Comparison of ENCODE assay signal across 23 cellular contexts in genomic region chr16:82636958-82637357, GRCh38. TPM values are rescaled to one million over a fixed set of nuclear protein-coding genes. Genes with fewer than 3 reads are reported as not detected.
A peak's percentile ranks its signal among the peaks of the same experiment; 100 is the strongest.
DNase-seq lines count a peak whose midpoint lies in the region; ATAC-seq, FAIRE-seq and TF ChIP-seq lines count a peak whose summit lies in the region.
"Had no signal": no experiment of that assay in that cellular context is flagged by ENCODE, and none has a peak within 500 bp of the region (broad histone marks: within the 10 kb centered on the region; RNA-seq: fewer than 3 reads in every experiment).

No MANE protein-coding gene starts in this region.

- no peak overlapping the region for H2AFZ ChIP-seq in keratinocyte (ENCODE audit: control insufficient read depth, low read length)
- H2AFZ ChIP-seq in GM23338: no peak overlapping the region

- peaks cover 63% of the 10 kb centered on the region for H3K4me1 ChIP-seq in RWPE2 (ENCODE audit: insufficient read depth, poor library complexity, severe bottlenecking)
- H3K4me1 ChIP-seq in keratinocyte (ENCODE audit: control insufficient read depth, extremely low read depth, insufficient read depth, low read length): peaks cover 80% of the 10 kb centered on the region
- H3K4me1 ChIP-seq in mucosa of rectum (ENCODE audit: control insufficient read depth in 2 of 2, insufficient read depth in 2 of 2, low read length in 2 of 2): peaks cover 23 to 50% of the 10 kb centered on the region in 2 donors
- H3K4me1 ChIP-seq in GM23338 (ENCODE audit: insufficient read depth): no peaks in the 10 kb centered on the region

- H3K4me3 Mint-ChIP-seq in GM23338: no peak overlapping the region
- no peak overlapping the region for H3K4me3 Mint-ChIP-seq in activated CD8-positive, alpha-beta memory T cell treated with anti-CD3 and anti-CD28 coated beads, Interleukin-2, amount 10 ng/mL, durations not matched to agents 7 days and 5 days
- H3K4me3 Mint-ChIP-seq: CD4-positive, alpha-beta memory T cell; HFFc6 had no signal

- intact Hi-C loops in head of caudate nucleus (cut with DNase I): no loop called here

- dilution Hi-C loops in keratinocyte (cut with MboI; ENCODE audit: extremely low pct_ligation_motif_present, low sequenced_read_pairs): no loop called here

- no peak for FAIRE-seq in keratinocyte (lab: Jason Lieb, UNC)
- FAIRE-seq: A204.1, GM12891, GM18507, H54 had no signal

- H3K27me3 Mint-ChIP-seq in GM23338 (ENCODE audit: insufficient read depth, low read depth, poor library complexity): peaks cover 2% of the 10 kb centered on the region
- no peaks in the 10 kb centered on the region for H3K27me3 Mint-ChIP-seq in activated CD8-positive, alpha-beta memory T cell treated with anti-CD3 and anti-CD28 coated beads, Interleukin-2, amount 10 ng/mL, durations not matched to agents 7 days and 5 days

- POLR2A ChIA-PET in AG04450 (lab: Yijun Ruan, JAX): no interaction called here

- 0 out of 3 replicates have a peak, but pooled peaks cover 5% of the 10 kb centered on the region for H3K36me3 Mint-ChIP-seq in GM23338 (ENCODE audit: low read depth)
- peaks cover 1% of the 10 kb centered on the region for H3K36me3 Mint-ChIP-seq in activated CD8-positive, alpha-beta memory T cell treated with anti-CD3 and anti-CD28 coated beads, Interleukin-2, amount 10 ng/mL, durations not matched to agents 7 days and 5 days
- H3K36me3 Mint-ChIP-seq: CD4-positive, alpha-beta memory T cell had no signal

- H3K9me3 Mint-ChIP-seq in GM23338: peaks cover 5% of the 10 kb centered on the region; the same call in 2 of the 3 replicates
- no peaks in the 10 kb centered on the region for H3K9me3 Mint-ChIP-seq in activated CD8-positive, alpha-beta memory T cell treated with anti-CD3 and anti-CD28 coated beads, Interleukin-2, amount 10 ng/mL, durations not matched to agents 7 days and 5 days (ENCODE audit: low read depth)
- H3K9me3 Mint-ChIP-seq: CD4-positive, alpha-beta memory T cell; HFFc6 had no signal

- H3K9me3 ChIP-seq in AG04450 (ENCODE audit: control insufficient read depth, insufficient read depth, low read length) (no peaks in the 10 kb centered on the region), RWPE2 (ENCODE audit: severe bottlenecking) (no peaks in the 10 kb centered on the region), keratinocyte (ENCODE audit: control insufficient read depth, low read depth, low read length) (no peaks in the 10 kb centered on the region), mucosa of rectum (ENCODE audit: control insufficient read depth in 2 of 2, low read length in 2 of 2) (no peaks in the 10 kb centered on the region)
- H3K9me3 ChIP-seq: HAP-1 had no signal

- no peak for DNase-seq in AG04450 (ENCODE audit: low read depth, low spot score)
- DNase-seq in RWPE2 (ENCODE audit: low spot score): no peak
- no peak for DNase-seq in keratinocyte (ENCODE audit: low read depth, low spot score)
- no peak for DNase-seq in GM23338 (ENCODE audit: low spot score)
- no peak for DNase-seq in activated CD8-positive, alpha-beta memory T cell treated with anti-CD3 and anti-CD28 coated beads, Interleukin-2, amount 10 ng/mL, durations not matched to agents 7 days and 5 days
- no peak for DNase-seq in AG20443 (ENCODE audit: low spot score)
- DNase-seq in head of caudate nucleus: no peak
- DNase-seq: C1 segment of cervical spinal cord; Calu3; CD4-positive, alpha-beta memory T cell; COR-L47; DMS53; DMS79 treated with DMSO at 0.1 percent for 48 hours; GF-D8; GOT3; HFFc6 had no signal

- H3K36me3 ChIP-seq in RWPE2 (ENCODE audit: low read depth): peaks cover 30% of the 10 kb centered on the region
- H3K36me3 ChIP-seq in keratinocyte (ENCODE audit: control insufficient read depth in 2 of 2, extremely low read depth in 1 of 2, insufficient read depth in 2 of 2, low read length in 2 of 2): peaks cover 0 to 15% of the 10 kb centered on the region in 2 experiments
- H3K36me3 ChIP-seq in mucosa of rectum (ENCODE audit: control insufficient read depth in 2 of 2, insufficient read depth in 2 of 2, low read length in 2 of 2): no peaks in the 10 kb centered on the region
- H3K36me3 ChIP-seq in GM23338 (ENCODE audit: insufficient read depth): no peaks in the 10 kb centered on the region
- H3K36me3 ChIP-seq: HAP-1 had no signal

- H3K4me3 ChIP-seq in AG04450 (ENCODE audit: low read depth, low read length) (no peak overlapping the region), RWPE2 (ENCODE audit: severe bottlenecking) (no peak overlapping the region), keratinocyte (ENCODE audit: control insufficient read depth in 2 of 3, extremely low read depth in 1 of 3, insufficient read depth in 2 of 3, low read depth in 1 of 3, low read length in 3 of 3) (peak overlapping the region in 1 of 3 experiments; percentile 23), mucosa of rectum (ENCODE audit: low read length in 2 of 2) (peak overlapping the region; percentile 27 to 50), GM23338 (no peak overlapping the region)
- H3K4me3 ChIP-seq: HAP-1 had no signal

- peak overlapping the region; percentile 26 for H3K9ac ChIP-seq in keratinocyte (ENCODE audit: control insufficient read depth, extremely low read depth, insufficient read depth, low read length)
- H3K9ac ChIP-seq in mucosa of rectum (ENCODE audit: low read depth in 1 of 2, low read length in 2 of 2): no peak overlapping the region

- H3K27ac Mint-ChIP-seq in GM23338: no peak overlapping the region
- H3K27ac Mint-ChIP-seq in activated CD8-positive, alpha-beta memory T cell treated with anti-CD3 and anti-CD28 coated beads, Interleukin-2, amount 10 ng/mL, durations not matched to agents 7 days and 5 days: no peak overlapping the region
- H3K27ac Mint-ChIP-seq: CD4-positive, alpha-beta memory T cell had no signal

- CTCF ChIA-PET in AG04450 (lab: Charles Lee): no interaction called here
- CTCF ChIA-PET in activated CD8-positive, alpha-beta memory T cell treated with anti-CD3 and anti-CD28 coated beads, Interleukin-2, amount 10 ng/mL, durations not matched to agents 7 days and 5 days (lab: Charles Lee): no interaction called here

- peak overlapping the region; percentile 11 for H3K27ac ChIP-seq in AG04450 (ENCODE audit: low read depth, low read length)
- peak overlapping the region; percentile 100 for H3K27ac ChIP-seq in RWPE2 (ENCODE audit: poor library complexity, severe bottlenecking)
- H3K27ac ChIP-seq in keratinocyte (ENCODE audit: control insufficient read depth, insufficient read depth, low read length): peak overlapping the region; percentile 52
- H3K27ac ChIP-seq in mucosa of rectum (ENCODE audit: low read depth in 2 of 2, low read length in 2 of 2): peak overlapping the region; percentile 46 to 61
- H3K27ac ChIP-seq in GM23338 (ENCODE audit: low read depth): no peak overlapping the region
- H3K27ac ChIP-seq: 22Rv1 had no signal

- no peaks in the 10 kb centered on the region for H3K9me2 ChIP-seq in GM23338 (ENCODE audit: insufficient read depth)

- TF ChIP-seq CTCF in AG04450 (IDR thresholded peaks at IDR 0.05; ENCODE audit: low read depth, low read length): no peak
- TF ChIP-seq CTCF in RWPE2 (IDR thresholded peaks at IDR 0.05; ENCODE audit: poor library complexity, severe bottlenecking): no peak
- TF ChIP-seq CTCF in keratinocyte (optimal IDR thresholded peaks at IDR 0.05 in 1 of 3, IDR thresholded peaks at IDR 0.05 in 1 of 3, conservative IDR thresholded peaks at IDR 0.05 in 1 of 3; ENCODE audit: extremely low read depth in 1 of 3, insufficient read depth in 2 of 3, low read length in 3 of 3): no peak
- no peak for TF ChIP-seq CTCF in GM23338 (conservative IDR thresholded peaks at IDR 0.05; ENCODE audit: low read depth in 2 of 2)

- no peaks in the 10 kb centered on the region for H3K9me1 ChIP-seq in keratinocyte (ENCODE audit: control insufficient read depth, extremely low read depth, insufficient read depth, low read length)

- no peaks in the 10 kb centered on the region for H3F3A ChIP-seq in GM23338 (replicated peaks; ENCODE audit: low read depth)

- H3K79me2 ChIP-seq in keratinocyte (ENCODE audit: control insufficient read depth, insufficient read depth, low read length): peaks cover 77% of the 10 kb centered on the region
- H3K79me2 ChIP-seq in GM23338 (replicated peaks; ENCODE audit: insufficient read depth): no peaks in the 10 kb centered on the region

- H4K20me1 ChIP-seq in keratinocyte (ENCODE audit: control insufficient read depth, extremely low read depth, insufficient read depth, low read length) (no peaks in the 10 kb centered on the region), GM23338 (replicated peaks; ENCODE audit: insufficient read depth) (no peaks in the 10 kb centered on the region)

- H3K27me3 ChIP-seq in AG04450 (ENCODE audit: control insufficient read depth, insufficient read depth, low read length) (no peaks in the 10 kb centered on the region), RWPE2 (ENCODE audit: insufficient read depth, poor library complexity, severe bottlenecking) (no peaks in the 10 kb centered on the region), keratinocyte (ENCODE audit: control insufficient read depth, extremely low read depth, insufficient read depth, low read length) (no peaks in the 10 kb centered on the region), mucosa of rectum (ENCODE audit: control insufficient read depth in 2 of 2, insufficient read depth in 2 of 2, low read length in 2 of 2) (no peaks in the 10 kb centered on the region), GM23338 (ENCODE audit: insufficient read depth) (no peaks in the 10 kb centered on the region)

- peaks cover 6% of the 10 kb centered on the region; the same call in 2 of the 3 replicates for H3K4me1 Mint-ChIP-seq in GM23338
- peaks cover 33% of the 10 kb centered on the region for H3K4me1 Mint-ChIP-seq in activated CD8-positive, alpha-beta memory T cell treated with anti-CD3 and anti-CD28 coated beads, Interleukin-2, amount 10 ng/mL, durations not matched to agents 7 days and 5 days

- H3K4me2 ChIP-seq in keratinocyte (ENCODE audit: control insufficient read depth, extremely low read depth, insufficient read depth, low read depth, low read length): peak overlapping the region; percentile 73
- no peak overlapping the region for H3K4me2 ChIP-seq in GM23338

- ATAC-seq in RWPE2 (ENCODE audit: low read depth) (no peak), GM23338 (no peak)
- no peak for ATAC-seq in activated CD8-positive, alpha-beta memory T cell treated with anti-CD3 and anti-CD28 coated beads, Interleukin-2, amount 10 ng/mL, durations not matched to agents 7 days and 5 days

RNA-seq across cellular contexts. Expression of gene CDH13, which starts 10.2 kb away (rescaled TPM):
- 54.8 and 55.0 TPM in 2 replicates for polyA plus RNA-seq in AG04450 (2011; rRNA removed)
- 44.9 and 51.8 TPM in 2 replicates for polyA minus RNA-seq in AG04450 (2011; rRNA and poly(A)+ RNA removed)
- polyA plus RNA-seq in keratinocyte: 111 to 137 TPM (median 116 TPM) in 3 replicates
- polyA plus RNA-seq in keratinocyte (2011; ENCODE audit: low read depth): 82.1 TPM
- polyA plus RNA-seq in keratinocyte (2011; cell fraction: cytosol; rRNA removed): 53.8 and 54.0 TPM in 2 replicates
- 150 and 170 TPM in 2 replicates for polyA plus RNA-seq in keratinocyte (2011; cell fraction: nucleus; rRNA removed)
- 29.1 and 86.4 TPM in 2 replicates for polyA plus RNA-seq in keratinocyte (2012; ENCODE audit: low replicate concordance)
- 137 to 178 TPM (median 152 TPM) in 3 replicates for polyA minus RNA-seq in keratinocyte
- polyA minus RNA-seq in keratinocyte (2011; cell fraction: cytosol; rRNA and poly(A)+ RNA removed): 77.5 TPM
- 172 and 448 TPM in 2 replicates for polyA minus RNA-seq in keratinocyte (2011; cell fraction: nucleus; rRNA and poly(A)+ RNA removed)
- 4.4 and 13.6 TPM in 2 replicates for total RNA-seq in GM23338 (2014; rRNA removed; shearing (Covaris generic))
- 1.2 and 1.6 TPM in 2 replicates for polyA plus RNA-seq in GM23338 (2016; fragmentation: Nextera tagmentation; extraction: Ambion mirVana)
- not detected for total RNA-seq in activated CD8-positive, alpha-beta memory T cell treated with anti-CD3 and anti-CD28 coated beads, Interleukin-2, amount 10 ng/mL, durations not matched to agents 7 days and 5 days
- total RNA-seq: Calu3; CD4-positive, alpha-beta memory T cell had no signal
- polyA plus RNA-seq: CD4-positive, alpha-beta memory T cell had no signal

Comparison
In these comparisons a context has a peak if more than half of its experiments do, and no peak if none do; other contexts are left out.
1. H3K4me3 ChIP-seq: peak in mucosa of rectum (2 of 2); none in AG04450 (single experiment), RWPE2 (single experiment) and GM23338 (single experiment).
2. RNA of gene CDH13, which starts 10.2 kb away (polyA plus RNA-seq): 29.1 to 170 TPM in keratinocyte and 54.8 to 55.0 TPM in AG04450; 1.2 to 1.6 TPM in GM23338; every median in the first group is over 10 times any median in the second.